1 cellular context compared by ENCODE assay signal in the genomic region with DNA sequence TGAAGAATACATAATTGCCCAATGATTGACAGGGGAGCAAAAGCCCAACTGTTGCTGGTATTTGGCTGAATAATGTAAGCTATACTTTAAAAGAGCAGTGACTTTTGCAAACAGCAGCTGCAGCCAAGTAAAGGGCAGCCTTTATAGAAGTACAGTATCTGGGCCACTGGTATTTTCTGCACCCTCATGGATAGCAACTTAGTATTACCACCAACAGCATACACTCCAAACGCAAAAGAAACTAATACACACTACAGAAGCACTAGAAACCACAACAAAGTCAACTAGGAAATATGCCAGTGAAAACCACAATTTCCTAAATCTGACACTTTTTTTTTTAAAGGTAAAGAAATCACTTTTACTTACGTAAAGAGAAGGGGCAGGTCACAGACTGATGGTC.
TF ChIP-seq lines count a peak whose summit lies in the region.

No MANE protein-coding gene starts in this region.

TF ChIP-seq in GM12878, 131 proteins besides CTCF, POLR2A, EP300 and RAD21 (continued from another document):
- TF ChIP-seq, protein P1, sequence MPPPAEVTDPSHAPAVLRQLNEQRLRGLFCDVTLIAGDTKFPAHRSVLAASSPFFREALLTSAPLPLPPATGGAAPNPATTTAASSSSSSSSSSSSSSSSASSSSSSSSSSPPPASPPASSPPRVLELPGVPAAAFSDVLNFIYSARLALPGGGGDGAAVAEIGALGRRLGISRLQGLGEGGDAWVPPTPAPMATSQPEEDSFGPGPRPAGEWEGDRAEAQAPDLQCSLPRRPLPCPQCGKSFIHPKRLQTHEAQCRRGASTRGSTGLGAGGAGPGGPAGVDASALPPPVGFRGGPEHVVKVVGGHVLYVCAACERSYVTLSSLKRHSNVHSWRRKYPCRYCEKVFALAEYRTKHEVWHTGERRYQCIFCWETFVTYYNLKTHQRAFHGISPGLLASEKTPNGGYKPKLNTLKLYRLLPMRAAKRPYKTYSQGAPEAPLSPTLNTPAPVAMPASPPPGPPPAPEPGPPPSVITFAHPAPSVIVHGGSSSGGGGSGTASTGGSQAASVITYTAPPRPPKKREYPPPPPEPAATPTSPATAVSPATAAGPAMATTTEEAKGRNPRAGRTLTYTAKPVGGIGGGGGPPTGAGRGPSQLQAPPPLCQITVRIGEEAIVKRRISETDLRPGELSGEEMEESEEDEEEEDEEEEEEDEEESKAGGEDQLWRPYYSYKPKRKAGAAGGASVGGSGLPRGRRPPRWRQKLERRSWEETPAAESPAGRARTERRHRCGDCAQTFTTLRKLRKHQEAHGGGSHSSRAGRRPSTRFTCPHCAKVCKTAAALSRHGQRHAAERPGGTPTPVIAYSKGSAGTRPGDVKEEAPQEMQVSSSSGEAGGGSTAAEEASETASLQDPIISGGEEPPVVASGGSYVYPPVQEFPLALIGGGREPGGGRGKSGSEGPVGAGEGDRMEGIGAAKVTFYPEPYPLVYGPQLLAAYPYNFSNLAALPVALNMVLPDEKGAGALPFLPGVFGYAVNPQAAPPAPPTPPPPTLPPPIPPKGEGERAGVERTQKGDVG (CRISPR knock-in tag; IDR thresholded peaks at IDR 0.05), result no peak
- TF ChIP-seq CBX3 (IDR thresholded peaks at IDR 0.05; ENCODE audit: borderline replicate concordance, low read depth) (no peak), CHD4 (IDR thresholded peaks at IDR 0.05) (no peak), NFXL1 (IDR thresholded peaks at IDR 0.05; ENCODE audit: borderline replicate concordance) (no peak), ESRRA (IDR thresholded peaks at IDR 0.05; ENCODE audit: low read length) (no peak), BCL11A (IDR thresholded peaks at IDR 0.05; ENCODE audit: low read depth, low read length) (no peak), RUNX3 (IDR thresholded peaks at IDR 0.05; ENCODE audit: low read length) (peak; percentile 81)
- TF ChIP-seq, protein P2, sequence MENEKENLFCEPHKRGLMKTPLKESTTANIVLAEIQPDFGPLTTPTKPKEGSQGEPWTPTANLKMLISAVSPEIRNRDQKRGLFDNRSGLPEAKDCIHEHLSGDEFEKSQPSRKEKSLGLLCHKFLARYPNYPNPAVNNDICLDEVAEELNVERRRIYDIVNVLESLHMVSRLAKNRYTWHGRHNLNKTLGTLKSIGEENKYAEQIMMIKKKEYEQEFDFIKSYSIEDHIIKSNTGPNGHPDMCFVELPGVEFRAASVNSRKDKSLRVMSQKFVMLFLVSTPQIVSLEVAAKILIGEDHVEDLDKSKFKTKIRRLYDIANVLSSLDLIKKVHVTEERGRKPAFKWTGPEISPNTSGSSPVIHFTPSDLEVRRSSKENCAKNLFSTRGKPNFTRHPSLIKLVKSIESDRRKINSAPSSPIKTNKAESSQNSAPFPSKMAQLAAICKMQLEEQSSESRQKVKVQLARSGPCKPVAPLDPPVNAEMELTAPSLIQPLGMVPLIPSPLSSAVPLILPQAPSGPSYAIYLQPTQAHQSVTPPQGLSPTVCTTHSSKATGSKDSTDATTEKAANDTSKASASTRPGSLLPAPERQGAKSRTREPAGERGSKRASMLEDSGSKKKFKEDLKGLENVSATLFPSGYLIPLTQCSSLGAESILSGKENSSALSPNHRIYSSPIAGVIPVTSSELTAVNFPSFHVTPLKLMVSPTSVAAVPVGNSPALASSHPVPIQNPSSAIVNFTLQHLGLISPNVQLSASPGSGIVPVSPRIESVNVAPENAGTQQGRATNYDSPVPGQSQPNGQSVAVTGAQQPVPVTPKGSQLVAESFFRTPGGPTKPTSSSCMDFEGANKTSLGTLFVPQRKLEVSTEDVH (IDR thresholded peaks at IDR 0.05; ENCODE audit: low read depth, partially characterized antibody), result no peak
- TF ChIP-seq, protein P3, sequence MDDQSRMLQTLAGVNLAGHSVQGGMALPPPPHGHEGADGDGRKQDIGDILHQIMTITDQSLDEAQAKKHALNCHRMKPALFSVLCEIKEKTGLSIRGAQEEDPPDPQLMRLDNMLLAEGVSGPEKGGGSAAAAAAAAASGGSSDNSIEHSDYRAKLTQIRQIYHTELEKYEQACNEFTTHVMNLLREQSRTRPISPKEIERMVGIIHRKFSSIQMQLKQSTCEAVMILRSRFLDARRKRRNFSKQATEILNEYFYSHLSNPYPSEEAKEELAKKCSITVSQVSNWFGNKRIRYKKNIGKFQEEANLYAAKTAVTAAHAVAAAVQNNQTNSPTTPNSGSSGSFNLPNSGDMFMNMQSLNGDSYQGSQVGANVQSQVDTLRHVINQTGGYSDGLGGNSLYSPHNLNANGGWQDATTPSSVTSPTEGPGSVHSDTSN (IDR thresholded peaks at IDR 0.05; ENCODE audit: insufficient replicate concordance, low read depth, low read length), result no peak
TF ChIP-seq in GM12878: peak in this region for 3.
